Comparison of ENCODE assay signal across 1 cellular context in the genomic region with DNA sequence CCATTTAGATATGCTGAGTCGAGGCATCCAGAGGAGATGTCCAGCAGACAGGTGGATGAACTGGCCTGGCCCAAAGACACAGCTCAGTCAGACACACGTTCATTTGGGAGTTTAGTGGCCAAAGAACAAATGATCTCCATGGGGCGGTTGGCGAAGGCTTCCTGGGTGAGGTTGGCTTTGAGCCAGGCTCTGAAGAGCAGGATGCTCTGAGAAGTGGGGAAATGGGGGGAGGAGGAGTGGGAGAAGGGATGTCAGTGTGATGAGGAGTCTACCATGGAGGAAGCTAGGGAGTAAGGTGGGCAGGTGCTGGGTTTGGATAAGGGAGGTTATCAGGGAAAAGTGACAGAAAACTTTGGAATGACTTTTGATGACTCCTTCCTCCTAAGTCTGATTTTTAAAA.
TF ChIP-seq lines count a peak whose summit lies in the region.

No MANE protein-coding gene starts in this region.

TF ChIP-seq in K562, 482 proteins besides CTCF, POLR2A, EP300 and RAD21:
- TF ChIP-seq MCM7 (IDR thresholded peaks at IDR 0.05) (no peak), ZNF239 (CRISPR knock-in tag; IDR thresholded peaks at IDR 0.05) (no peak), CREM (IDR thresholded peaks at IDR 0.05; ENCODE audit: low read depth) (no peak), NFIC (IDR thresholded peaks at IDR 0.05) (peak; percentile 69), STAG1 (CRISPR knock-in tag; IDR thresholded peaks at IDR 0.05; ENCODE audit: borderline replicate concordance) (no peak)
